ENCODE assay signal across 1 cellular context in the genomic region with DNA sequence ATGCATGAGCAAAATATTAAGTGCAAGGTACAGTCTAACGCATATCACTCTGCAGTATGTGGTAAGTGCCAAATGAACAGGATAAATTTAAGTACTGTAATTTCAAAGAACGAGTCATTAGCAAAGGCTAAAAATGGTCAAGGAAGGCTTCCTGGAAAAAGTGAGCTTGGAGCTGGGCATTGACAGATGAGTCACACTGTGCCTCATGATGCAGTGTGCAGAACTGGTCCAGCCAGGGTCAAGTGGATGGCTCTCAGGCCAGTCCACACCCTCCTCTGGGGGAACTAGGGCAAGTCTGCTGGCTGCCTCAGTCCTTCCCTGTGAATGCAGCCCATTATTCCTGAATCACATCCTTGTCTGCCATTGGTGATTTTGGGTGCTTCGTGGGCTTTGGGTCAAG.
TF ChIP-seq lines count a peak whose summit lies in the region.

No MANE protein-coding gene starts in this region.

TF ChIP-seq in HCT116, 20 proteins besides CTCF, POLR2A, EP300 and RAD21 (continued from another document):
- TF ChIP-seq ATF3 (IDR thresholded peaks at IDR 0.05) = no peak
- TF ChIP-seq SRF (IDR thresholded peaks at IDR 0.05; ENCODE audit: low read depth) = peak; percentile 97
- TF ChIP-seq FOSL1 (IDR thresholded peaks at IDR 0.05; ENCODE audit: low read depth) = peak; percentile 97
- peak; percentile 98 for TF ChIP-seq JUND (IDR thresholded peaks at IDR 0.05)
- TF ChIP-seq CBX3 (IDR thresholded peaks at IDR 0.05; ENCODE audit: low read depth) = peak; percentile 91
- peak; percentile 59; the same call in 1 of the 2 replicates for TF ChIP-seq SIN3A (IDR thresholded peaks at IDR 0.05; ENCODE audit: low read depth)
- TF ChIP-seq ZFX (IDR thresholded peaks at IDR 0.05) = no peak
- TF ChIP-seq, protein P1, sequence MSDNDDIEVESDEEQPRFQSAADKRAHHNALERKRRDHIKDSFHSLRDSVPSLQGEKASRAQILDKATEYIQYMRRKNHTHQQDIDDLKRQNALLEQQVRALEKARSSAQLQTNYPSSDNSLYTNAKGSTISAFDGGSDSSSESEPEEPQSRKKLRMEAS (IDR thresholded peaks at IDR 0.05) = peak; percentile 63; the same call in 1 of the 2 replicates
- TF ChIP-seq EZH2 (IDR thresholded peaks at IDR 0.05) = no peak
